ENCODE assay signal across 8 cellular contexts in genomic region chr3:64484289-64484992, GRCh38.
DNase-seq lines count a peak whose midpoint lies in the region; ATAC-seq and TF ChIP-seq lines count a peak whose summit lies in the region.

No MANE protein-coding gene starts in this region.

- no peaks in the 10 kb centered on the region for H3K9me3 ChIP-seq in stomach

- H3K36me3 ChIP-seq in stomach = no peaks in the 10 kb centered on the region

- peak overlapping the region in 1 of 6 donors; percentile 52 for H3K27ac Mint-ChIP-seq in naive B cell

- H3K4me1 ChIP-seq in stomach = peaks cover 6 to 12% (median 7%) of the 10 kb centered on the region in 4 donors

- ATAC-seq in GM21390 (IDR thresholded peaks at IDR 0.05; ENCODE audit: unreplicated experiment) (peak; percentile 98), naive B cell (ENCODE audit: low read depth in 2 of 2) (peak; percentile 59 to 82)

- peaks cover 0 to 16% (median 0%) of the 10 kb centered on the region in 3 donors for H3K27me3 ChIP-seq in stomach

- no peak overlapping the region for H3K27ac ChIP-seq in stomach

- no peak overlapping the region for H3K4me3 ChIP-seq in stomach

- peaks cover 0 to 4% (median 0%) of the 10 kb centered on the region in 7 donors for H3K9me3 Mint-ChIP-seq in naive B cell

- peaks cover 0 to 10% (median 6%) of the 10 kb centered on the region in 3 donors for H3K4me1 Mint-ChIP-seq in naive B cell

- intact Hi-C loops in stomach (cut with DNase I; ENCODE audit: low total_unique reads) = loop anchor here (5.0 kb wide), 1 partner anchor 452 kb away; no protein-coding TSS in a partner anchor

- DNase-seq in DMS153 treated with DMSO at 0.1 percent for 48 hours (lab: John Stamatoyannopoulos, UW; ENCODE audit: unreplicated experiment) (peak; percentile 2), HPDE6-E6E7 (ENCODE audit: extremely low spot score) (peak; percentile 20), NOMO-1 treated with DMSO at 0.1 percent for 48 hours (lab: John Stamatoyannopoulos, UW; ENCODE audit: unreplicated experiment) (peak; percentile 69), erythroblast (lab: John Stamatoyannopoulos, UW) (peak; percentile 56 to 73), naive B cell (peak; percentile 39), stomach (peak; percentile 84)
- DNase-seq in activated CD8-positive, alpha-beta memory T cell treated with anti-CD3 and anti-CD28 coated beads, Interleukin-2, amount 50 U/mL, for 4 hours = peak; percentile 59

- peak in 5 of 7 experiments; percentile 64 to 92 (median 82) for TF ChIP-seq CTCF in stomach (IDR thresholded peaks at IDR 0.05)

- TF ChIP-seq POLR2A in erythroblast (IDR thresholded peaks at IDR 0.05; ENCODE audit: low read length) (no peak), stomach (IDR thresholded peaks at IDR 0.05) (no peak)

- H3K27me3 Mint-ChIP-seq in naive B cell = peaks cover 22 to 29% (median 24%) of the 10 kb centered on the region in 3 donors

- TF ChIP-seq EP300 in stomach (IDR thresholded peaks at IDR 0.05) = no peak

- H3K36me3 Mint-ChIP-seq in naive B cell = no peaks in the 10 kb centered on the region

- WGBS in stomach, 5 donors = 16 to 34% (median 29%) methylated on average over 4 of the region's 4 CpGs

- peak overlapping the region in 1 of 8 donors; percentile 36 for H3K4me3 Mint-ChIP-seq in naive B cell

Comparison
In these comparisons a context has a peak if more than half of its experiments do, and no peak if none do; other contexts are left out.
1. DNase-seq: peak in every context shown above with its lines; median percentile 84 in stomach; 69 in NOMO-1 treated with DMSO at 0.1 percent for 48 hours; 64 in erythroblast; 59 in activated CD8-positive, alpha-beta memory T cell treated with anti-CD3 and anti-CD28 coated beads, Interleukin-2, amount 50 U/mL, for 4 hours; 39 in naive B cell; 20 in HPDE6-E6E7; 2 in DMS153 treated with DMSO at 0.1 percent for 48 hours.